In the genomic region with DNA sequence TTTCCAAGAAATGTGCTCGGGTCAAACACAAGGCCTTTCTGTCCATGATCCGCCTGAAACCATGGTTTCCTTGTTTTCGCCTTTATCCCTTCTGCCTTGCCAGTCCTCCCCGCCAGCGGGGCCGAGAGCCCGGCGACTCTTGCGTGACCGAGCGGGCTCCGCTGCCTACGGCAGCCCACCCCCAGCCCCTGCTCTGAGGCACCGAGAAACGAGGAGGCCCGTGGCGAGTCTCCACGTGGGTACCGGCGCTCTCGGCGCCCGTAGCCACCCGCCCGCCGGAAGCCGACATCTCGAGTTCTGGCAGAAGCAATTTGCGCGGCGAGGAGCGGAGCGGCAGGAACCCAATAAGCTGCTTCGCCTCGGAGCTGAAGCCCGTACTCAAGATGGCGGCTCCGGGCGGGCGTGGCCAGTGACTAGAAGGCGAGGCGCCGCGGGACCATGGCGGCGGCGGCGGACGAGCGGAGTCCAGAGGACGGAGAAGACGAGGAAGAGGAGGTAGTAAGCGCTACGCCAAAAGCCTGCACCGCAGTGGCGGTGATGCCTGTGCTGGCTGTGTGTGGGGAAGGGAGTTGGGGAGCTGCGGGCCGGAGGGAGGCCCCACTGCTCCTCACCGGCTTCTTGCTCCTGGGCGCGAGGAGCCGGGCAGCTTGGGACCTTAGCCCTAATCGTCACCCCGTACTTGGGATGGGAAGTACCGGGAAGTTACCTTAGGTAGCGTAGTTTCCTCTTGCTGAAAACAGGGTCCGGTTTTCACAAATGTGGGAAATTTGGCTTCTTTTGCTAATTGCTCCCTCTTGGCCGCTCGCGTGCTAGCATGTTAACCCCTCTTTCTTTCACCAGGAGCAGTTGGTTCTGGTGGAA, we compare ENCODE assay signal across 8 cellular contexts. TPM values are rescaled to one million over a fixed set of nuclear protein-coding genes. Genes with fewer than 3 reads are reported as not detected.
A peak's percentile ranks its signal among the peaks of the same experiment; 100 is the strongest.
DNase-seq lines count a peak whose midpoint lies in the region; ATAC-seq and TF ChIP-seq lines count a peak whose summit lies in the region.

A gene with protein sequence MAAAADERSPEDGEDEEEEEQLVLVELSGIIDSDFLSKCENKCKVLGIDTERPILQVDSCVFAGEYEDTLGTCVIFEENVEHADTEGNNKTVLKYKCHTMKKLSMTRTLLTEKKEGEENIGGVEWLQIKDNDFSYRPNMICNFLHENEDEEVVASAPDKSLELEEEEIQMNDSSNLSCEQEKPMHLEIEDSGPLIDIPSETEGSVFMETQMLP (plus strand): TSS at position 375 of the 861 bp plus-strand sequence. CDS start 64 bp downstream, at position 439.

- H3K27me3 ChIP-seq in left ventricle myocardium inferior (ENCODE audit: low read depth): no peaks in the 10 kb centered on the region
- H3K27me3 ChIP-seq in upper lobe of right lung: no peaks in the 10 kb centered on the region

- H3K27ac ChIP-seq in angular gyrus (ENCODE audit: low read depth, low read length) (peak within 1 kb of the TSS; percentile 94), left ventricle myocardium inferior (replicated peaks) (peak within 1 kb of the TSS; percentile 94), upper lobe of right lung (peak within 1 kb of the TSS; percentile 96)

- H3K4me1 ChIP-seq in left ventricle myocardium inferior (peaks cover 18% of the 10 kb centered on the region), upper lobe of right lung (peaks cover 8% of the 10 kb centered on the region)

- no peaks in the 10 kb centered on the region for H3K9me3 Mint-ChIP-seq in progenitor cell of endocrine pancreas (ENCODE audit: low read depth)

- H3K4me1 Mint-ChIP-seq in progenitor cell of endocrine pancreas (ENCODE audit: low read depth): peaks cover 7% of the 10 kb centered on the region

- TF ChIP-seq CTCF in left ventricle myocardium inferior (IDR thresholded peaks at IDR 0.05; ENCODE audit: borderline replicate concordance) (peak; percentile 15), progenitor cell of endocrine pancreas (IDR thresholded peaks at IDR 0.05; ENCODE audit: unreplicated experiment) (no peak), upper lobe of right lung (IDR thresholded peaks at IDR 0.05) (no peak)

- DNase-seq in NCI-H1694 treated with DMSO at 0.1 percent for 48 hours (lab: John Stamatoyannopoulos, UW) (peak; percentile 86), T-helper 2 cell (peak; percentile 88 to 97 (median 88)), left ventricle myocardium inferior (peak; percentile 95), progenitor cell of endocrine pancreas (ENCODE audit: low spot score, unreplicated experiment) (peak; percentile 71), upper lobe of right lung (peak; percentile 96)

- H3K4me3 Mint-ChIP-seq in progenitor cell of endocrine pancreas (ENCODE audit: low read depth): peak within 1 kb of the TSS; percentile 97

- peak within 1 kb of the TSS; percentile 100 for H3K27ac Mint-ChIP-seq in progenitor cell of endocrine pancreas

- intact Hi-C loops in left ventricle myocardium inferior (cut with micrococcal nuclease): loop anchor here (10.0 kb wide), 1 partner anchor 424 kb away; no protein-coding TSS in a partner anchor
- intact Hi-C loops in upper lobe of right lung (cut with DNase I): no loop called here

- peaks cover 35% of the 10 kb centered on the region for H3K36me3 ChIP-seq in left ventricle myocardium inferior
- H3K36me3 ChIP-seq in upper lobe of right lung: peaks cover 32% of the 10 kb centered on the region

- H3K9me3 ChIP-seq in left ventricle myocardium inferior (replicated peaks) (no peaks in the 10 kb centered on the region), upper lobe of right lung (no peaks in the 10 kb centered on the region)

- ATAC-seq in GM18499 (IDR thresholded peaks at IDR 0.05; ENCODE audit: insufficient read depth, unreplicated experiment) (peak; percentile 86), HG02885 (IDR thresholded peaks at IDR 0.05; ENCODE audit: poor library complexity, unreplicated experiment) (peak; percentile 99), upper lobe of right lung (peak; percentile 99)

- peaks cover 17% of the 10 kb centered on the region for H3K36me3 Mint-ChIP-seq in progenitor cell of endocrine pancreas (ENCODE audit: insufficient read depth)

- H3K4me3 ChIP-seq in left ventricle myocardium inferior: peak within 1 kb of the TSS; percentile 84
- peak within 1 kb of the TSS; percentile 93 for H3K4me3 ChIP-seq in upper lobe of right lung

- H3K27me3 Mint-ChIP-seq in progenitor cell of endocrine pancreas: no peaks in the 10 kb centered on the region

RNA-seq across cellular contexts. Expression of the gene that starts here (rescaled TPM):
- 102 TPM for total RNA-seq in left ventricle myocardium inferior
- 93.9 and 94.2 TPM in 2 replicates for total RNA-seq in progenitor cell of endocrine pancreas
- 47.5 TPM for total RNA-seq in upper lobe of right lung

Comparison
In these comparisons a context has a peak if more than half of its experiments do, and no peak if none do; other contexts are left out.
1. Peak in every context shown above with its lines: DNase-seq, ATAC-seq, H3K4me3 ChIP-seq and H3K27ac ChIP-seq.